ENCODE assay signal across 7 cellular contexts in the genomic region with DNA sequence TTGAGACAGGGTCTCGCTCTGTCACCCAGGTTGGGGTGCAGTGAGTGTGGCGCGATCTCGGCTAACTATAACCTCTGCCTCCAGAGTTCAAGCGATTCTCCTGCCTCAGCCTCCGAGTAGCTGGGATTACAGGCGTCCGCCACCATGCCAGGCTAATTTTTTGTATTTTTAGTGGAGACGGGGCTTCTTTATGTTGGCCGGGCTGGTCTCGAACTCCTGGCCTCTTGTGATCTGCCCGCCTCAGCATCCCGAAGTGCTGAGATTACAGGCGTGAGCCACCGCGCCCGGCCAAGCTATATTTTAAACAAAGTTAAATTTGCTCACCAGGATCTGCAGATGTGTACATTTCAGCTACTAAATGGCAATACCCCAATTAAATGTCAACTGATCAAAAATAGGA. TPM values are rescaled to one million over a fixed set of nuclear protein-coding genes. Genes with fewer than 3 reads are reported as not detected.
A peak's percentile ranks its signal among the peaks of the same experiment; 100 is the strongest.
DNase-seq lines count a peak whose midpoint lies in the region; TF ChIP-seq lines count a peak whose summit lies in the region.

No MANE protein-coding gene starts in this region.

- H3K4me3 Mint-ChIP-seq in activated T-helper 2 cell treated with anti-CD3 and anti-CD28 coated beads, Interferon-gamma antibody, Interleukin-2, Interleukin-4, amounts not matched to agents 10 μg/mL and 5 μg/mL and 100 μg/mL, durations not matched to agents 14 hours and 24 hours and 36 hours (ENCODE audit: low read depth), result peak overlapping the region; percentile 96
- peak overlapping the region; percentile 98 to 100 (median 99) for H3K4me3 Mint-ChIP-seq in immature natural killer cell
- H3K4me3 Mint-ChIP-seq in stimulated activated naive CD8-positive, alpha-beta T cell treated with anti-CD3 and anti-CD28 coated beads, Interleukin-15, Interleukin-2, amounts not matched to agents 100 ng/mL and 50 ng/mL, for 24 hours, result peak overlapping the region; percentile 98

- peak overlapping the region; percentile 93 for H3K27ac ChIP-seq in HL-60 (replicated peaks)

- H3K36me3 Mint-ChIP-seq in activated T-helper 2 cell treated with anti-CD3 and anti-CD28 coated beads, Interferon-gamma antibody, Interleukin-2, Interleukin-4, amounts not matched to agents 10 μg/mL and 5 μg/mL and 100 μg/mL, durations not matched to agents 14 hours and 24 hours and 36 hours (ENCODE audit: low read depth), result peaks cover 14% of the 10 kb centered on the region
- peaks cover 0 to 3% (median 0%) of the 10 kb centered on the region in 3 donors for H3K36me3 Mint-ChIP-seq in immature natural killer cell
- peaks cover 13% of the 10 kb centered on the region for H3K36me3 Mint-ChIP-seq in stimulated activated naive CD8-positive, alpha-beta T cell treated with anti-CD3 and anti-CD28 coated beads, Interleukin-15, Interleukin-2, amounts not matched to agents 100 ng/mL and 50 ng/mL, for 24 hours (ENCODE audit: low read depth)

- H3K27ac Mint-ChIP-seq in activated T-helper 2 cell treated with anti-CD3 and anti-CD28 coated beads, Interferon-gamma antibody, Interleukin-2, Interleukin-4, amounts not matched to agents 10 μg/mL and 5 μg/mL and 100 μg/mL, durations not matched to agents 14 hours and 24 hours and 36 hours, result peak overlapping the region; percentile 97
- peak overlapping the region; percentile 82 to 95 (median 91) for H3K27ac Mint-ChIP-seq in immature natural killer cell
- H3K27ac Mint-ChIP-seq in stimulated activated naive CD8-positive, alpha-beta T cell treated with anti-CD3 and anti-CD28 coated beads, Interleukin-15, Interleukin-2, amounts not matched to agents 100 ng/mL and 50 ng/mL, for 24 hours, result peak overlapping the region; percentile 98

- no peaks in the 10 kb centered on the region for H3K27me3 ChIP-seq in HL-60 (ENCODE audit: insufficient read depth, poor library complexity, severe bottlenecking)

- H3K4me3 ChIP-seq in HL-60 (replicated peaks; ENCODE audit: insufficient read depth, low read length), result peak overlapping the region; percentile 77

- no peak for DNase-seq in HL-60 (ENCODE audit: low read depth in 1 of 2, low spot score in 1 of 2)
- no peak for DNase-seq in activated T-helper 2 cell treated with anti-CD3 and anti-CD28 coated beads, Interferon-gamma antibody, Interleukin-2, Interleukin-4, amounts not matched to agents 10 μg/mL and 5 μg/mL and 100 μg/mL, durations not matched to agents 14 hours and 24 hours and 36 hours (ENCODE audit: low spot score)
- no peak for DNase-seq in immature natural killer cell
- DNase-seq in activated gamma-delta T cell (lab: John Stamatoyannopoulos, UW), result no peak
- DNase-seq in NCI-H2081 (lab: John Stamatoyannopoulos, UW), result no peak
- no peak for DNase-seq in NOMO-1 (lab: John Stamatoyannopoulos, UW; ENCODE audit: unreplicated experiment in 2 of 2)

- intact Hi-C loops in activated T-helper 2 cell treated with anti-CD3 and anti-CD28 coated beads, Interferon-gamma antibody, Interleukin-2, Interleukin-4, amounts not matched to agents 10 μg/mL and 5 μg/mL and 100 μg/mL, durations not matched to agents 14 hours and 24 hours and 36 hours (cut with micrococcal nuclease), result loop anchor here (1.0 to 10.0 kb wide), 3 partner anchors 89 to 921 kb away; a partner anchor contains a TSS

- no peaks in the 10 kb centered on the region for H3K9me3 Mint-ChIP-seq in activated T-helper 2 cell treated with anti-CD3 and anti-CD28 coated beads, Interferon-gamma antibody, Interleukin-2, Interleukin-4, amounts not matched to agents 10 μg/mL and 5 μg/mL and 100 μg/mL, durations not matched to agents 14 hours and 24 hours and 36 hours
- H3K9me3 Mint-ChIP-seq in immature natural killer cell, result no peaks in the 10 kb centered on the region
- H3K9me3 Mint-ChIP-seq in stimulated activated naive CD8-positive, alpha-beta T cell treated with anti-CD3 and anti-CD28 coated beads, Interleukin-15, Interleukin-2, amounts not matched to agents 100 ng/mL and 50 ng/mL, for 24 hours, result no peaks in the 10 kb centered on the region

- TF ChIP-seq CTCF in HL-60 (IDR thresholded peaks at IDR 0.05; ENCODE audit: insufficient read depth, low read length), result no peak

- peaks cover 27% of the 10 kb centered on the region for H3K4me1 Mint-ChIP-seq in activated T-helper 2 cell treated with anti-CD3 and anti-CD28 coated beads, Interferon-gamma antibody, Interleukin-2, Interleukin-4, amounts not matched to agents 10 μg/mL and 5 μg/mL and 100 μg/mL, durations not matched to agents 14 hours and 24 hours and 36 hours (ENCODE audit: low read depth)
- H3K4me1 Mint-ChIP-seq in immature natural killer cell, result peaks cover 37 to 43% of the 10 kb centered on the region in 2 donors
- peaks cover 39% of the 10 kb centered on the region for H3K4me1 Mint-ChIP-seq in stimulated activated naive CD8-positive, alpha-beta T cell treated with anti-CD3 and anti-CD28 coated beads, Interleukin-15, Interleukin-2, amounts not matched to agents 100 ng/mL and 50 ng/mL, for 24 hours (ENCODE audit: low read depth)

- no peaks in the 10 kb centered on the region for H3K27me3 Mint-ChIP-seq in activated T-helper 2 cell treated with anti-CD3 and anti-CD28 coated beads, Interferon-gamma antibody, Interleukin-2, Interleukin-4, amounts not matched to agents 10 μg/mL and 5 μg/mL and 100 μg/mL, durations not matched to agents 14 hours and 24 hours and 36 hours (ENCODE audit: low read depth)
- peaks cover 0 to 11% (median 8%) of the 10 kb centered on the region in 3 donors for H3K27me3 Mint-ChIP-seq in immature natural killer cell (ENCODE audit: low read depth in 3 of 3)
- no peaks in the 10 kb centered on the region for H3K27me3 Mint-ChIP-seq in stimulated activated naive CD8-positive, alpha-beta T cell treated with anti-CD3 and anti-CD28 coated beads, Interleukin-15, Interleukin-2, amounts not matched to agents 100 ng/mL and 50 ng/mL, for 24 hours

RNA-seq across cellular contexts. Expression of a gene that starts 1.1 kb away (rescaled TPM):
- total RNA-seq in activated T-helper 2 cell treated with anti-CD3 and anti-CD28 coated beads, Interferon-gamma antibody, Interleukin-2, Interleukin-4, amounts not matched to agents 10 μg/mL and 5 μg/mL and 100 μg/mL, durations not matched to agents 14 hours and 24 hours and 36 hours, result 23.1 and 25.4 TPM in 2 replicates
- polyA plus RNA-seq in immature natural killer cell, result 10 to 100 TPM; 29.6 to 36.8 (median 30.2) TPM
